ENCODE assay signal across 1 cellular context in genomic region chr22:20079745-20080444, GRCh38.
TF ChIP-seq lines count a peak whose summit lies in the region.

Gene DGCR8, plus strand, starts transcription at chr22:20080241. Its CDS starts 5,723 bp downstream, at chr22:20085964.

TF ChIP-seq in H1, 55 proteins besides CTCF, POLR2A, EP300 and RAD21 (continued from another document):
- TF ChIP-seq ATF2 (IDR thresholded peaks at IDR 0.05; ENCODE audit: low read length): no peak
- TF ChIP-seq TEAD4 (IDR thresholded peaks at IDR 0.05; ENCODE audit: low read depth, low read length): peak; percentile 79; the same call in 1 of the 2 replicates
- TF ChIP-seq RNF2 (IDR thresholded peaks at IDR 0.05; ENCODE audit: borderline replicate concordance, low read depth, low read length, missing control alignments, poor library complexity, severe bottlenecking): no peak
- TF ChIP-seq TAF1 (IDR thresholded peaks at IDR 0.05; ENCODE audit: low read depth, low read length): peak; percentile 93
- TF ChIP-seq SIX5 (IDR thresholded peaks at IDR 0.05; ENCODE audit: low read depth, low read length): no peak
- TF ChIP-seq ASH2L (IDR thresholded peaks at IDR 0.05; ENCODE audit: low read length): peak; percentile 47
- TF ChIP-seq POLR2AphosphoS5 (IDR thresholded peaks at IDR 0.05; ENCODE audit: low read depth, low read length): peak; percentile 89
- no peak for TF ChIP-seq GABPA (IDR thresholded peaks at IDR 0.05; ENCODE audit: borderline replicate concordance, insufficient read depth, low read length)
- TF ChIP-seq NANOG (IDR thresholded peaks at IDR 0.05; ENCODE audit: insufficient read depth, low read depth, low read length, poor library complexity, severe bottlenecking): no peak
- no peak for TF ChIP-seq CHD7 (IDR thresholded peaks at IDR 0.05; ENCODE audit: insufficient replicate concordance, low read length)
- peak; percentile 93 for TF ChIP-seq MAX (IDR thresholded peaks at IDR 0.05)
- TF ChIP-seq KDM4A (IDR thresholded peaks at IDR 0.05; ENCODE audit: low read depth, low read length, severe bottlenecking): no peak
- TF ChIP-seq SP2 (IDR thresholded peaks at IDR 0.05; ENCODE audit: low read length): peak; percentile 37
- peak; percentile 99 for TF ChIP-seq E2F6 (IDR thresholded peaks at IDR 0.05)
- no peak for TF ChIP-seq KDM5A (IDR thresholded peaks at IDR 0.05; ENCODE audit: low read length)
- peak; percentile 57 for TF ChIP-seq CREB1 (IDR thresholded peaks at IDR 0.05)
- peak; percentile 64 for TF ChIP-seq PHF8 (conservative IDR thresholded peaks at IDR 0.05; ENCODE audit: low read depth, low read length)
- TF ChIP-seq POU5F1 (IDR thresholded peaks at IDR 0.05; ENCODE audit: low read depth, low read length): no peak
- TF ChIP-seq SIN3A (conservative IDR thresholded peaks at IDR 0.05 in 1 of 2, IDR thresholded peaks at IDR 0.05 in 1 of 2; ENCODE audit: low read depth in 1 of 2, low read length in 2 of 2): peak in 1 of 2 experiments; percentile 25; a peak in 1 of 4 replicates
- no peak for TF ChIP-seq CBX5 (IDR thresholded peaks at IDR 0.05; ENCODE audit: low read depth, low read length)
